In the genomic region with DNA sequence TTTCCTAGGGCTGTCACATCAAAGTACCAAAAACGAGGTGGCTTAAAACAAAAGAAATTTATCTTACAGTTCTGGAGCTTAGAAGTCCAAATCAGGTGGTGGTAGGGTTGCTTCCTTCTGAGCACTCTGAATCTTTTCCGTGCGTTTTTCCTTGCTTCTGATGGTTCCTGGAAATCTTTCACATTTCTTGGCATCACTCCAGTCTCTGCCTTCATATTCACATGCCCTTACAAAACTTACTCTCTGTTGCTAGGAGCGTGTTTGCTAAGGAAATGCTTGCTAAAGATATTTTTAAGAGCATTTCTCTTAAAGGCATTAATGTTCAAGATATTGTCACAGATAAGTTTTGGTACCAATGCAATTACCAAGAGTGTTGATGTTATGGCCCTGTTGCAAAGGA, we compare ENCODE assay signal across 5 cellular contexts. TPM values are rescaled to one million over a fixed set of nuclear protein-coding genes. Genes with fewer than 3 reads are reported as not detected.
"Had no signal": no experiment of that assay in that cellular context is flagged by ENCODE, and none has a peak within 500 bp of the region (broad histone marks: within the 10 kb centered on the region; RNA-seq: fewer than 3 reads in every experiment).

No MANE protein-coding gene starts in this region.

RNA-seq across cellular contexts. Expression of gene SPATA31A6, which starts 49.6 kb away (rescaled TPM):
- total RNA-seq: M059J, OCI-LY7, PC-3, SK-MEL-5 had no signal
- polyA plus RNA-seq: IgD-negative memory B cell had no signal
